ENCODE assay signal across 10 cellular contexts in genomic region chr6:44219815-44220784, GRCh38. TPM values are rescaled to one million over a fixed set of nuclear protein-coding genes. Genes with fewer than 3 reads are reported as not detected.
DNase-seq lines count a peak whose midpoint lies in the region; ATAC-seq, FAIRE-seq and TF ChIP-seq lines count a peak whose summit lies in the region.
"Had no signal": no experiment of that assay in that cellular context is flagged by ENCODE, and none has a peak within 500 bp of the region (broad histone marks: within the 10 kb centered on the region; RNA-seq: fewer than 3 reads in every experiment).

No MANE protein-coding gene starts in this region.

- POLR2A ChIA-PET in HEK293 (lab: Yijun Ruan, JAX) (interaction anchor here (0.6 to 5.7 kb wide), 7 partner anchors 17 to 1104 kb away, joined by 3 to 90 read pairs (median 7); partner anchors contain the start of genes HSP90AB1 and SLC35B2), HepG2 (lab: Yijun Ruan, JAX) (interaction anchor here (0.7 to 2.1 kb wide), 10 partner anchors 12 to 64 kb away, joined by 3 to 29 read pairs (median 4); partner anchors contain the start of genes HSP90AB1 and SLC35B2)

- H3K27me3 Mint-ChIP-seq in stimulated activated naive B cell treated with anti-CD40 and anti-IgM and Interleukin-4, amounts not matched to agents 10 μg/mL and 1 μg/mL and 100 μg/mL, for 72 hours, result peaks cover 0 to 6% of the 10 kb centered on the region in 2 donors

- H3K4me3 ChIP-seq in HEK293 (ENCODE audit: low read depth, low read length) (peak overlapping the region; percentile 48), adipocyte (ENCODE audit: low read length) (peak overlapping the region; percentile 79), HepG2 (replicated peaks in 1 of 3; ENCODE audit: insufficient read depth in 1 of 3, low read depth in 2 of 3, low read length in 3 of 3) (peak overlapping the region; percentile 59 to 72 (median 69))

- intact Hi-C loops in HepG2 (cut with micrococcal nuclease; ENCODE audit: unreplicated experiment), result loop anchor here (2.0 kb wide), 1 partner anchor 15 kb away; no protein-coding TSS in a partner anchor

- H3K4me3 Mint-ChIP-seq in stimulated activated naive B cell treated with anti-CD40 and anti-IgM and Interleukin-4, amounts not matched to agents 10 μg/mL and 1 μg/mL and 100 μg/mL, for 72 hours, result peak overlapping the region; percentile 78 to 82

- CTCF ChIA-PET in HEK293 (lab: Yijun Ruan, JAX), result interaction anchor here (0.9 to 11.1 kb wide), 3 partner anchors 16 to 62 kb away, joined by 5 to 148 read pairs (median 13); no protein-coding TSS in a partner anchor
- CTCF ChIA-PET in HepG2 (lab: Yijun Ruan, JAX; ENCODE audit: low intra/inter-chr PET ratio, low total read pairs), result interaction anchor here (3.2 kb wide), 1 partner anchor 14 kb away, joined by 18 read pairs; no protein-coding TSS in a partner anchor

- no peak for TF ChIP-seq RAD21 in HepG2 (CRISPR knock-in tag; IDR thresholded peaks at IDR 0.05)

- H3K4me1 Mint-ChIP-seq in stimulated activated naive B cell treated with anti-CD40 and anti-IgM and Interleukin-4, amounts not matched to agents 10 μg/mL and 1 μg/mL and 100 μg/mL, for 72 hours, result peaks cover 39 to 56% of the 10 kb centered on the region in 2 donors

- H2AFZ ChIP-seq in HepG2 (ENCODE audit: low read length), result no peak overlapping the region

- H3K27ac Mint-ChIP-seq in stimulated activated naive B cell treated with anti-CD40 and anti-IgM and Interleukin-4, amounts not matched to agents 10 μg/mL and 1 μg/mL and 100 μg/mL, for 72 hours, result peak overlapping the region; percentile 25

- TF ChIP-seq CTCF in HEK293 (tag by site-specific recombination; IDR thresholded peaks at IDR 0.05), result no peak
- no peak; the same call in 1 of the 2 replicates for TF ChIP-seq CTCF in HepG2 (CRISPR knock-in tag; IDR thresholded peaks at IDR 0.05)

- no peaks in the 10 kb centered on the region for H3K27me3 ChIP-seq in adipocyte (replicated peaks; ENCODE audit: control insufficient read depth, insufficient read depth, low read length)
- H3K27me3 ChIP-seq in HepG2 (ENCODE audit: control insufficient read depth in 1 of 2, insufficient read depth in 2 of 2, low read length in 2 of 2), result peaks cover 1 to 15% of the 10 kb centered on the region in 2 experiments; a peak in 4 of 5 replicates

- in situ Hi-C loops in HepG2 (cut with HindIII; ENCODE audit: extremely low pct_ligation_motif_present, low pct_unique_long_range_greater_than_20kb), result loop anchor here (5.0 kb wide), 1 partner anchor 48 kb away; no protein-coding TSS in a partner anchor

- H3K79me2 ChIP-seq in HepG2 (ENCODE audit: insufficient read depth, low read length), result peaks cover 10% of the 10 kb centered on the region

- peak overlapping the region; percentile 82 for H3K4me2 ChIP-seq in HepG2 (ENCODE audit: low read depth, low read length)

- H3K9me3 ChIP-seq in HEK293 (ENCODE audit: control insufficient read depth, insufficient read depth, low read depth, low read length) (no peaks in the 10 kb centered on the region), adipocyte (ENCODE audit: control insufficient read depth, low read length) (no peaks in the 10 kb centered on the region), HepG2 (ENCODE audit: low read length) (no peaks in the 10 kb centered on the region)

- 67% methylated on average over 22 of the region's 28 CpGs for WGBS in HepG2 (ENCODE audit: low lambda C conversion rate)

- H3K36me3 Mint-ChIP-seq in stimulated activated naive B cell treated with anti-CD40 and anti-IgM and Interleukin-4, amounts not matched to agents 10 μg/mL and 1 μg/mL and 100 μg/mL, for 72 hours, result no peaks in the 10 kb centered on the region

- FAIRE-seq in HepG2 (lab: Jason Lieb, UNC), result no peak

- H3K36me3 ChIP-seq in HEK293 (ENCODE audit: control insufficient read depth in 2 of 2, insufficient read depth in 1 of 2, low read length in 2 of 2), result no peaks in the 10 kb centered on the region
- H3K36me3 ChIP-seq in adipocyte (ENCODE audit: control insufficient read depth, insufficient read depth, low read length, severe bottlenecking), result no peaks in the 10 kb centered on the region
- H3K36me3 ChIP-seq in HepG2 (replicated peaks in 1 of 2; ENCODE audit: control insufficient read depth in 1 of 2, insufficient read depth in 2 of 2, low read length in 2 of 2), result no peaks in the 10 kb centered on the region

- DNase-seq in adipocyte (ENCODE audit: low read depth), result no peak
- DNase-seq in HepG2 (ENCODE audit: low spot score), result no peak
- no peak for DNase-seq in stimulated activated naive B cell treated with anti-CD40 and anti-IgM and Interleukin-4, amounts not matched to agents 10 μg/mL and 1 μg/mL and 100 μg/mL, for 72 hours
- no peak for DNase-seq in GM19240 (ENCODE audit: insufficient read length, low spot score)

- H3K9ac ChIP-seq in adipocyte (ENCODE audit: low read length), result peak overlapping the region; percentile 74
- H3K9ac ChIP-seq in HepG2 (ENCODE audit: insufficient read depth, low read depth, low read length), result peak overlapping the region; percentile 42; the same call in 1 of the 2 replicates

- TF ChIP-seq EP300 in HepG2 (IDR thresholded peaks at IDR 0.05; ENCODE audit: low read depth in 2 of 2, low read length in 2 of 2) (no peak), HepG2 (CRISPR knock-in tag; IDR thresholded peaks at IDR 0.05; ENCODE audit: borderline replicate concordance) (no peak)

- no TSS peak for BruUV-seq in HepG2 (replicated peaks; lab: Mats Ljungman, UMichigan)

- TF ChIP-seq POLR2A in HepG2 (IDR thresholded peaks at IDR 0.05; ENCODE audit: insufficient read depth in 1 of 2, low read depth in 2 of 2, low read length in 2 of 2), result no peak

- no peaks in the 10 kb centered on the region for H3K9me3 Mint-ChIP-seq in stimulated activated naive B cell treated with anti-CD40 and anti-IgM and Interleukin-4, amounts not matched to agents 10 μg/mL and 1 μg/mL and 100 μg/mL, for 72 hours
- H3K9me3 Mint-ChIP-seq: activated T-helper 1 cell treated with anti-CD3 and anti-CD28 coated beads, Interleukin-12 subunit alpha, Interleukin-12 subunit beta, Interleukin-2, Interleukin-4 antibody, amounts not matched to agents 30 ng/mL and 10 ng/mL and 1 ng/mL, durations not matched to agents 14 hours and 24 hours and 36 hours had no signal

- H3K27ac ChIP-seq in HEK293 (ENCODE audit: extremely low read depth, low read depth, low read length), result no peak overlapping the region
- H3K27ac ChIP-seq in HepG2 (ENCODE audit: extremely low read length, insufficient read depth, low read length), result no peak overlapping the region

- H4K20me1 ChIP-seq in HepG2 (ENCODE audit: insufficient read depth, low read length), result no peaks in the 10 kb centered on the region

- H3K4me1 ChIP-seq in HEK293 (ENCODE audit: control insufficient read depth, insufficient read depth, low read length) (peaks cover 14% of the 10 kb centered on the region), adipocyte (ENCODE audit: control insufficient read depth, insufficient read depth, low read length) (peaks cover 57% of the 10 kb centered on the region), HepG2 (ENCODE audit: insufficient read depth, low read length) (peaks cover 79% of the 10 kb centered on the region)

- ATAC-seq in HepG2 (no peak), GM18517 (IDR thresholded peaks at IDR 0.05; ENCODE audit: unreplicated experiment) (no peak), HG02642 (IDR thresholded peaks at IDR 0.05; ENCODE audit: poor library complexity, unreplicated experiment) (no peak), HG02571 (IDR thresholded peaks at IDR 0.05; ENCODE audit: unreplicated experiment) (no peak)
- no peak for ATAC-seq in stimulated activated naive B cell treated with anti-CD40 and anti-IgM and Interleukin-4, amounts not matched to agents 10 μg/mL and 1 μg/mL and 100 μg/mL, for 72 hours (replicated peaks)

RNA-seq across cellular contexts. Expression of gene SLC29A1, which starts 3.3 kb away (rescaled TPM):
- total RNA-seq in HepG2 (2016; rRNA removed; fragmentation: Illumina TruSeq; extraction: Trizol), result 23.1 and 43.2 TPM in 2 replicates
- 19.7 and 24.6 TPM in 2 replicates for total RNA-seq in HepG2 (2016; cell fraction: cytosol; rRNA removed; fragmentation: Illumina TruSeq; extraction: Trizol; ENCODE audit: low read depth)
- 22.9 and 41.9 TPM in 2 replicates for total RNA-seq in HepG2 (2016; cell fraction: insoluble cytoplasmic fraction; rRNA removed; fragmentation: Illumina TruSeq; extraction: Trizol)
- 37.5 and 40.9 TPM in 2 replicates for total RNA-seq in HepG2 (2016; cell fraction: membrane; rRNA removed; fragmentation: Illumina TruSeq; extraction: Trizol)
- 42.6 and 53.1 TPM in 2 replicates for total RNA-seq in HepG2 (2016; cell fraction: nucleus; rRNA removed; fragmentation: Illumina TruSeq; extraction: Trizol)
- polyA plus RNA-seq in HepG2 (2011; rRNA removed), result 95.5 and 106 TPM in 2 replicates
- polyA plus RNA-seq in HepG2 (2011; cell fraction: cytosol; rRNA removed), result 92.8 and 113 TPM in 2 replicates
- polyA plus RNA-seq in HepG2 (2011; cell fraction: nucleus; rRNA removed), result 132 and 138 TPM in 2 replicates
- polyA plus RNA-seq in HepG2 (2012), result 38.8 and 43.9 TPM in 2 replicates
- 32.1 and 36.6 TPM in 2 replicates for polyA plus RNA-seq in HepG2 (2016; cell fraction: cytosol; fragmentation: Illumina TruSeq; extraction: Trizol; ENCODE audit: low read depth)
- 35.2 and 35.6 TPM in 2 replicates for polyA plus RNA-seq in HepG2 (2016; cell fraction: insoluble cytoplasmic fraction; fragmentation: Illumina TruSeq; extraction: Trizol; ENCODE audit: low read depth)
- polyA plus RNA-seq in HepG2 (2016; cell fraction: membrane; fragmentation: Illumina TruSeq; extraction: Trizol; ENCODE audit: low read depth), result 48.6 and 49.6 TPM in 2 replicates
- 82.7 and 90.9 TPM in 2 replicates for polyA plus RNA-seq in HepG2 (2016; cell fraction: nucleus; fragmentation: Illumina TruSeq; extraction: Trizol; ENCODE audit: insufficient read depth, low read depth)
- 236 and 248 TPM in 2 replicates for polyA minus RNA-seq in HepG2 (2011; rRNA and poly(A)+ RNA removed; ENCODE audit: low replicate concordance)
- polyA minus RNA-seq in HepG2 (2011; cell fraction: cytosol; rRNA and poly(A)+ RNA removed), result 35.4 and 40.0 TPM in 2 replicates
- 37.0 and 39.3 TPM in 2 replicates for polyA minus RNA-seq in HepG2 (2011; cell fraction: nucleus; rRNA and poly(A)+ RNA removed)

RNA-seq across cellular contexts. Expression of gene MYMX, which starts 3.4 kb away (rescaled TPM):
- total RNA-seq in HepG2 (2016; rRNA removed; fragmentation: Illumina TruSeq; extraction: Trizol), result not detected in 2 replicates
- total RNA-seq in HepG2 (2016; cell fraction: cytosol; rRNA removed; fragmentation: Illumina TruSeq; extraction: Trizol; ENCODE audit: low read depth), result not detected in 2 replicates
- not detected in 2 replicates for total RNA-seq in HepG2 (2016; cell fraction: insoluble cytoplasmic fraction; rRNA removed; fragmentation: Illumina TruSeq; extraction: Trizol)
- total RNA-seq in HepG2 (2016; cell fraction: membrane; rRNA removed; fragmentation: Illumina TruSeq; extraction: Trizol), result not detected in 2 replicates
- not detected in 2 replicates for total RNA-seq in HepG2 (2016; cell fraction: nucleus; rRNA removed; fragmentation: Illumina TruSeq; extraction: Trizol)
- polyA plus RNA-seq in HepG2 (2011; rRNA removed), result 0.14 TPM in 1 of 2 replicates, not detected in the other
- polyA plus RNA-seq in HepG2 (2011; cell fraction: cytosol; rRNA removed), result 0.09 TPM in 1 of 2 replicates, not detected in the other
- polyA plus RNA-seq in HepG2 (2011; cell fraction: nucleus; rRNA removed), result 0.24 TPM in 1 of 2 replicates, not detected in the other
- polyA plus RNA-seq in HepG2 (2012), result not detected in 2 replicates
- polyA plus RNA-seq in HepG2 (2016; cell fraction: cytosol; fragmentation: Illumina TruSeq; extraction: Trizol; ENCODE audit: low read depth), result not detected in 2 replicates
- polyA plus RNA-seq in HepG2 (2016; cell fraction: insoluble cytoplasmic fraction; fragmentation: Illumina TruSeq; extraction: Trizol; ENCODE audit: low read depth), result not detected in 2 replicates
- not detected in 2 replicates for polyA plus RNA-seq in HepG2 (2016; cell fraction: membrane; fragmentation: Illumina TruSeq; extraction: Trizol; ENCODE audit: low read depth)
- polyA plus RNA-seq in HepG2 (2016; cell fraction: nucleus; fragmentation: Illumina TruSeq; extraction: Trizol; ENCODE audit: insufficient read depth, low read depth), result not detected in 2 replicates
- polyA minus RNA-seq in HepG2 (2011; rRNA and poly(A)+ RNA removed; ENCODE audit: low replicate concordance), result not detected in 2 replicates
- polyA minus RNA-seq in HepG2 (2011; cell fraction: cytosol; rRNA and poly(A)+ RNA removed), result not detected in 2 replicates
- not detected in 2 replicates for polyA minus RNA-seq in HepG2 (2011; cell fraction: nucleus; rRNA and poly(A)+ RNA removed)
- total RNA-seq: activated T-helper 1 cell treated with anti-CD3 and anti-CD28 coated beads, Interleukin-12 subunit alpha, Interleukin-12 subunit beta, Interleukin-2, Interleukin-4 antibody, amounts not matched to agents 30 ng/mL and 10 ng/mL and 1 ng/mL, durations not matched to agents 14 hours and 24 hours and 36 hours; left colon had no signal

RNA-seq across cellular contexts. Expression of gene HSP90AB1, which starts 26.8 kb away (rescaled TPM):
- total RNA-seq in HepG2 (2016; rRNA removed; fragmentation: Illumina TruSeq; extraction: Trizol), result 1,472 and 2,212 TPM in 2 replicates
- 123 and 155 TPM in 2 replicates for total RNA-seq in HepG2 (2016; cell fraction: cytosol; rRNA removed; fragmentation: Illumina TruSeq; extraction: Trizol; ENCODE audit: low read depth)
- 1,508 and 1,964 TPM in 2 replicates for total RNA-seq in HepG2 (2016; cell fraction: insoluble cytoplasmic fraction; rRNA removed; fragmentation: Illumina TruSeq; extraction: Trizol)
- total RNA-seq in HepG2 (2016; cell fraction: membrane; rRNA removed; fragmentation: Illumina TruSeq; extraction: Trizol), result 383 and 490 TPM in 2 replicates
- total RNA-seq in HepG2 (2016; cell fraction: nucleus; rRNA removed; fragmentation: Illumina TruSeq; extraction: Trizol), result 1,014 and 1,081 TPM in 2 replicates
- 1,076 and 1,325 TPM in 2 replicates for polyA plus RNA-seq in HepG2 (2011; rRNA removed)
- 1,072 and 1,224 TPM in 2 replicates for polyA plus RNA-seq in HepG2 (2011; cell fraction: cytosol; rRNA removed)
- polyA plus RNA-seq in HepG2 (2011; cell fraction: nucleus; rRNA removed), result 279 and 406 TPM in 2 replicates
- 1,683 and 1,883 TPM in 2 replicates for polyA plus RNA-seq in HepG2 (2012)
- 155 and 188 TPM in 2 replicates for polyA plus RNA-seq in HepG2 (2016; cell fraction: cytosol; fragmentation: Illumina TruSeq; extraction: Trizol; ENCODE audit: low read depth)
- 2,023 and 2,380 TPM in 2 replicates for polyA plus RNA-seq in HepG2 (2016; cell fraction: insoluble cytoplasmic fraction; fragmentation: Illumina TruSeq; extraction: Trizol; ENCODE audit: low read depth)
- 336 and 456 TPM in 2 replicates for polyA plus RNA-seq in HepG2 (2016; cell fraction: membrane; fragmentation: Illumina TruSeq; extraction: Trizol; ENCODE audit: low read depth)
- 1,245 and 1,272 TPM in 2 replicates for polyA plus RNA-seq in HepG2 (2016; cell fraction: nucleus; fragmentation: Illumina TruSeq; extraction: Trizol; ENCODE audit: insufficient read depth, low read depth)
- 1,001 and 1,123 TPM in 2 replicates for polyA minus RNA-seq in HepG2 (2011; rRNA and poly(A)+ RNA removed; ENCODE audit: low replicate concordance)
- 1,091 and 1,101 TPM in 2 replicates for polyA minus RNA-seq in HepG2 (2011; cell fraction: cytosol; rRNA and poly(A)+ RNA removed)
- 271 and 440 TPM in 2 replicates for polyA minus RNA-seq in HepG2 (2011; cell fraction: nucleus; rRNA and poly(A)+ RNA removed)

RNA-seq across cellular contexts. Expression of gene SLC35B2, which starts 37.2 kb away (rescaled TPM):
- total RNA-seq in HepG2 (2016; rRNA removed; fragmentation: Illumina TruSeq; extraction: Trizol), result 34.9 and 61.1 TPM in 2 replicates
- total RNA-seq in HepG2 (2016; cell fraction: cytosol; rRNA removed; fragmentation: Illumina TruSeq; extraction: Trizol; ENCODE audit: low read depth), result 21.2 and 24.1 TPM in 2 replicates
- 35.1 and 62.8 TPM in 2 replicates for total RNA-seq in HepG2 (2016; cell fraction: insoluble cytoplasmic fraction; rRNA removed; fragmentation: Illumina TruSeq; extraction: Trizol)
- 44.9 and 53.8 TPM in 2 replicates for total RNA-seq in HepG2 (2016; cell fraction: membrane; rRNA removed; fragmentation: Illumina TruSeq; extraction: Trizol)
- total RNA-seq in HepG2 (2016; cell fraction: nucleus; rRNA removed; fragmentation: Illumina TruSeq; extraction: Trizol), result 56.1 and 63.9 TPM in 2 replicates
- polyA plus RNA-seq in HepG2 (2011; rRNA removed), result 148 and 168 TPM in 2 replicates
- 139 and 176 TPM in 2 replicates for polyA plus RNA-seq in HepG2 (2011; cell fraction: cytosol; rRNA removed)
- 99.4 and 112 TPM in 2 replicates for polyA plus RNA-seq in HepG2 (2011; cell fraction: nucleus; rRNA removed)
- polyA plus RNA-seq in HepG2 (2012), result 54.8 and 61.1 TPM in 2 replicates
- 26.8 and 34.1 TPM in 2 replicates for polyA plus RNA-seq in HepG2 (2016; cell fraction: cytosol; fragmentation: Illumina TruSeq; extraction: Trizol; ENCODE audit: low read depth)
- polyA plus RNA-seq in HepG2 (2016; cell fraction: insoluble cytoplasmic fraction; fragmentation: Illumina TruSeq; extraction: Trizol; ENCODE audit: low read depth), result 41.4 and 43.9 TPM in 2 replicates
- 45.2 and 53.5 TPM in 2 replicates for polyA plus RNA-seq in HepG2 (2016; cell fraction: membrane; fragmentation: Illumina TruSeq; extraction: Trizol; ENCODE audit: low read depth)
- polyA plus RNA-seq in HepG2 (2016; cell fraction: nucleus; fragmentation: Illumina TruSeq; extraction: Trizol; ENCODE audit: insufficient read depth, low read depth), result 95.9 and 97.5 TPM in 2 replicates
- 148 and 221 TPM in 2 replicates for polyA minus RNA-seq in HepG2 (2011; rRNA and poly(A)+ RNA removed; ENCODE audit: low replicate concordance)
- polyA minus RNA-seq in HepG2 (2011; cell fraction: cytosol; rRNA and poly(A)+ RNA removed), result 47.0 and 47.4 TPM in 2 replicates
- 26.1 and 26.9 TPM in 2 replicates for polyA minus RNA-seq in HepG2 (2011; cell fraction: nucleus; rRNA and poly(A)+ RNA removed)

RNA-seq across cellular contexts. Expression of gene NFKBIE, which starts 45.3 kb away (rescaled TPM):
- total RNA-seq in HepG2 (2016; rRNA removed; fragmentation: Illumina TruSeq; extraction: Trizol), result 14.5 and 15.0 TPM in 2 replicates
- 5.3 and 5.4 TPM in 2 replicates for total RNA-seq in HepG2 (2016; cell fraction: cytosol; rRNA removed; fragmentation: Illumina TruSeq; extraction: Trizol; ENCODE audit: low read depth)
- 15.7 and 16.3 TPM in 2 replicates for total RNA-seq in HepG2 (2016; cell fraction: insoluble cytoplasmic fraction; rRNA removed; fragmentation: Illumina TruSeq; extraction: Trizol)
- total RNA-seq in HepG2 (2016; cell fraction: membrane; rRNA removed; fragmentation: Illumina TruSeq; extraction: Trizol), result 10.7 and 10.8 TPM in 2 replicates
- total RNA-seq in HepG2 (2016; cell fraction: nucleus; rRNA removed; fragmentation: Illumina TruSeq; extraction: Trizol), result 8.5 and 11.8 TPM in 2 replicates
- 6.7 and 8.5 TPM in 2 replicates for polyA plus RNA-seq in HepG2 (2011; rRNA removed)
- polyA plus RNA-seq in HepG2 (2011; cell fraction: cytosol; rRNA removed), result 7.7 and 9.3 TPM in 2 replicates
- 11.7 and 15.6 TPM in 2 replicates for polyA plus RNA-seq in HepG2 (2011; cell fraction: nucleus; rRNA removed)
- 7.1 TPM in 2 replicates for polyA plus RNA-seq in HepG2 (2012)
- polyA plus RNA-seq in HepG2 (2016; cell fraction: cytosol; fragmentation: Illumina TruSeq; extraction: Trizol; ENCODE audit: low read depth), result 3.3 and 4.0 TPM in 2 replicates
- 14.6 and 14.8 TPM in 2 replicates for polyA plus RNA-seq in HepG2 (2016; cell fraction: insoluble cytoplasmic fraction; fragmentation: Illumina TruSeq; extraction: Trizol; ENCODE audit: low read depth)
- polyA plus RNA-seq in HepG2 (2016; cell fraction: membrane; fragmentation: Illumina TruSeq; extraction: Trizol; ENCODE audit: low read depth), result 5.7 and 7.3 TPM in 2 replicates
- polyA plus RNA-seq in HepG2 (2016; cell fraction: nucleus; fragmentation: Illumina TruSeq; extraction: Trizol; ENCODE audit: insufficient read depth, low read depth), result 14.2 and 16.3 TPM in 2 replicates
- 3.3 and 10.9 TPM in 2 replicates for polyA minus RNA-seq in HepG2 (2011; rRNA and poly(A)+ RNA removed; ENCODE audit: low replicate concordance)
- polyA minus RNA-seq in HepG2 (2011; cell fraction: cytosol; rRNA and poly(A)+ RNA removed), result 4.6 and 6.2 TPM in 2 replicates
- polyA minus RNA-seq in HepG2 (2011; cell fraction: nucleus; rRNA and poly(A)+ RNA removed), result 4.5 and 8.3 TPM in 2 replicates

Comparison
In these comparisons a context has a peak if more than half of its experiments do, and no peak if none do; other contexts are left out.
1. Of the 63 proteins assayed by ChIP-seq in both HepG2 and HEK293: peak only in HepG2: ZNF18 and ZNF362; only in HEK293: none; in both: none; in neither: 61.